ENCODE assay signal across 15 cellular contexts in genomic region chr13:94269557-94269956, GRCh38.
DNase-seq lines count a peak whose midpoint lies in the region; TF ChIP-seq lines count a peak whose summit lies in the region.
"Had no signal": no experiment of that assay in that cellular context is flagged by ENCODE, and none has a peak within 500 bp of the region (broad histone marks: within the 10 kb centered on the region; RNA-seq: fewer than 3 reads in every experiment).

No MANE protein-coding gene starts in this region.

- TF ChIP-seq CTCF in Calu3 (IDR thresholded peaks at IDR 0.05; ENCODE audit: unreplicated experiment) (no peak), MCF 10A (IDR thresholded peaks at IDR 0.05; ENCODE audit: unreplicated experiment) (no peak)

- H3K36me3 Mint-ChIP-seq in activated naive CD8-positive, alpha-beta T cell treated with anti-CD3 and anti-CD28 coated beads for 36 hours: no peaks in the 10 kb centered on the region
- H3K36me3 Mint-ChIP-seq in Calu3 (ENCODE audit: insufficient read depth, unreplicated experiment) (no peaks in the 10 kb centered on the region), MCF 10A (ENCODE audit: insufficient read depth, unreplicated experiment) (no peaks in the 10 kb centered on the region)

- H3K9me3 Mint-ChIP-seq in activated naive CD8-positive, alpha-beta T cell treated with anti-CD3 and anti-CD28 coated beads for 36 hours: peaks cover 1% of the 10 kb centered on the region
- H3K9me3 Mint-ChIP-seq in Calu3 (ENCODE audit: low read depth, unreplicated experiment): no peaks in the 10 kb centered on the region
- H3K9me3 Mint-ChIP-seq in MCF 10A (ENCODE audit: unreplicated experiment): no peaks in the 10 kb centered on the region
- H3K9me3 Mint-ChIP-seq: CD4-positive, alpha-beta T cell; H9 had no signal

- CTCF ChIA-PET in Calu3 (lab: Charles Lee) (no interaction called here), MCF 10A (lab: Yijun Ruan, JAX) (interaction anchor here (0.7 kb wide), 1 partner anchor 583 kb away, joined by 3 read pairs; no protein-coding TSS in a partner anchor)

- POLR2A ChIA-PET in MCF 10A (lab: Yijun Ruan, JAX): interaction anchor here (0.5 to 0.9 kb wide), 2 partner anchors 35 to 136 kb away, joined by 3 to 6 read pairs; no protein-coding TSS in a partner anchor

- no peak overlapping the region for H3K27ac Mint-ChIP-seq in activated naive CD8-positive, alpha-beta T cell treated with anti-CD3 and anti-CD28 coated beads for 36 hours
- H3K27ac Mint-ChIP-seq in Calu3 (ENCODE audit: unreplicated experiment) (no peak overlapping the region), MCF 10A (ENCODE audit: low read depth, unreplicated experiment) (no peak overlapping the region)
- H3K27ac Mint-ChIP-seq: B cell; CD4-positive, alpha-beta T cell had no signal

- DNase-seq in NCI-H345 (lab: John Stamatoyannopoulos, UW): peak; percentile 22
- no peak for DNase-seq in NCI-H345 treated with DMSO at 0.1 percent for 48 hours (lab: John Stamatoyannopoulos, UW; ENCODE audit: unreplicated experiment)
- peak; percentile 88 for DNase-seq in COLO668 (lab: John Stamatoyannopoulos, UW; ENCODE audit: unreplicated experiment)
- DNase-seq in NCI-H146 treated with DMSO at 0.1 percent for 48 hours (lab: John Stamatoyannopoulos, UW; ENCODE audit: unreplicated experiment): peak; percentile 96
- DNase-seq in left kidney (ENCODE audit: low read depth, low spot score): peak; percentile 14
- DNase-seq in activated naive CD8-positive, alpha-beta T cell treated with anti-CD3 and anti-CD28 coated beads for 36 hours: no peak
- DNase-seq in Calu3: no peak
- no peak for DNase-seq in MCF 10A (ENCODE audit: unreplicated experiment)
- DNase-seq: C1 segment of cervical spinal cord; CD4-positive, alpha-beta T cell; DND-41; GDM1; GOT3; H9 had no signal

- peaks cover 6% of the 10 kb centered on the region for H3K4me1 Mint-ChIP-seq in activated naive CD8-positive, alpha-beta T cell treated with anti-CD3 and anti-CD28 coated beads for 36 hours
- H3K4me1 Mint-ChIP-seq in Calu3 (ENCODE audit: low read depth, unreplicated experiment): no peaks in the 10 kb centered on the region
- peaks cover 14% of the 10 kb centered on the region for H3K4me1 Mint-ChIP-seq in MCF 10A (ENCODE audit: insufficient read depth, unreplicated experiment)
- H3K4me1 Mint-ChIP-seq: B cell had no signal

- H3K27me3 Mint-ChIP-seq in activated naive CD8-positive, alpha-beta T cell treated with anti-CD3 and anti-CD28 coated beads for 36 hours: no peaks in the 10 kb centered on the region
- H3K27me3 Mint-ChIP-seq in Calu3 (ENCODE audit: unreplicated experiment) (no peaks in the 10 kb centered on the region), MCF 10A (ENCODE audit: insufficient read depth, unreplicated experiment) (no peaks in the 10 kb centered on the region)
- H3K27me3 Mint-ChIP-seq: B cell; CD4-positive, alpha-beta T cell had no signal

- BruUV-seq in Calu3 (replicated peaks; lab: Mats Ljungman, UMichigan) (no TSS peak), MCF 10A (replicated peaks; lab: Mats Ljungman, UMichigan) (no TSS peak)

- intact Hi-C loops in Calu3 (cut with micrococcal nuclease; ENCODE audit: unreplicated experiment): no loop called here
- intact Hi-C loops in MCF 10A (cut with micrococcal nuclease): no loop called here

- H3K4me3 Mint-ChIP-seq in activated naive CD8-positive, alpha-beta T cell treated with anti-CD3 and anti-CD28 coated beads for 36 hours: no peak overlapping the region
- H3K4me3 Mint-ChIP-seq in Calu3 (ENCODE audit: low read depth, unreplicated experiment) (no peak overlapping the region), MCF 10A (ENCODE audit: unreplicated experiment) (no peak overlapping the region)
- H3K4me3 Mint-ChIP-seq: B cell; CD4-positive, alpha-beta T cell; H9 had no signal

Comparison
In these comparisons a context has a peak if more than half of its experiments do, and no peak if none do; other contexts are left out.
1. DNase-seq: peak in NCI-H345 (single experiment), COLO668 (single experiment), NCI-H146 treated with DMSO at 0.1 percent for 48 hours (single experiment) and left kidney (single experiment); none in NCI-H345 treated with DMSO at 0.1 percent for 48 hours (single experiment), activated naive CD8-positive, alpha-beta T cell treated with anti-CD3 and anti-CD28 coated beads for 36 hours (single experiment), Calu3 (single experiment) and MCF 10A (single experiment).